Comparison of ENCODE assay signal across 21 cellular contexts in the genomic region with DNA sequence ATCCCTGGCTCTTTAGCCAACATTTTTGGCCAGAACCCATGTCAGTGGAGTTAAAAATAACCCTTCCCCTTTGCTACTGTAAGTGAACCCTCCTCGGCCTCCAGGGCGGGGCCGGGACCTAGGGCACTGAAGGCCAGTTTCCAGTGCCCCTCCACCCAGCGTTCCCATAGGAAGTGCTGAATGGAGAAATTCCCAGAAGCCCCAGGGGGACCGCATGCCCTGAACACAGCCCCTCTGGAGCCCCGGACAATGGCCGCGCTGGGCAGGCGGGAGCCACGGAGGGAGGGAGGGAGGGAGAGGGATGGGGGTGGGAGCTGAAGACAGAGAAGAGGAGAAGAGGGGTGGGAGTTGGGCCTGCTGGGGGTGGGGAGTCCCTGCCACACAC. TPM values are rescaled to one million over a fixed set of nuclear protein-coding genes. Genes with fewer than 3 reads are reported as not detected.
A peak's percentile ranks its signal among the peaks of the same experiment; 100 is the strongest.
DNase-seq lines count a peak whose midpoint lies in the region; ATAC-seq, FAIRE-seq and TF ChIP-seq lines count a peak whose summit lies in the region.
"Had no signal": no experiment of that assay in that cellular context is flagged by ENCODE, and none has a peak within 500 bp of the region (broad histone marks: within the 10 kb centered on the region; RNA-seq: fewer than 3 reads in every experiment).

No MANE protein-coding gene starts in this region.

- peak overlapping the region; percentile 96 for H3K27ac Mint-ChIP-seq in endothelial cell (ENCODE audit: unreplicated experiment)
- H3K27ac Mint-ChIP-seq: activated naive CD8-positive, alpha-beta T cell treated with anti-CD3 and anti-CD28 coated beads, Interleukin-2, amount 50 U/mL, for 24 hours had no signal

- peaks cover 30% of the 10 kb centered on the region for H3K36me3 Mint-ChIP-seq in endothelial cell (ENCODE audit: low read depth, unreplicated experiment)

- peaks cover 34% of the 10 kb centered on the region for H3K27me3 Mint-ChIP-seq in endothelial cell (ENCODE audit: unreplicated experiment)

- H3K27ac ChIP-seq in left lung: peak overlapping the region; percentile 44 to 57
- H3K27ac ChIP-seq in sigmoid colon: peak overlapping the region; percentile 61 to 76 (median 69)
- H3K27ac ChIP-seq: PC-9 had no signal

- no peak for TF ChIP-seq POLR2A in sigmoid colon (IDR thresholded peaks at IDR 0.05)
- TF ChIP-seq POLR2A in GM12891 (IDR thresholded peaks at IDR 0.05; ENCODE audit: low read depth, low read length): no peak

- H3K4me3 Mint-ChIP-seq in endothelial cell (ENCODE audit: unreplicated experiment): no peak overlapping the region
- H3K4me3 Mint-ChIP-seq: activated naive CD8-positive, alpha-beta T cell treated with anti-CD3 and anti-CD28 coated beads, Interleukin-2, amount 50 U/mL, for 24 hours; activated T-cell treated with anti-CD3 and anti-CD28 coated beads, Interleukin-2, amount 50 U/mL, for 4 hours had no signal

- H3K4me3 ChIP-seq in H7 (ENCODE audit: insufficient read depth, low read depth, low read length) (no peak overlapping the region), left lung (no peak overlapping the region), sigmoid colon (no peak overlapping the region)
- H3K4me3 ChIP-seq: PC-9 had no signal

- no peaks in the 10 kb centered on the region for H3K27me3 ChIP-seq in H7 (ENCODE audit: control insufficient read depth, insufficient read depth, low read length)
- peaks cover 0 to 98% of the 10 kb centered on the region in 2 donors for H3K27me3 ChIP-seq in left lung
- H3K27me3 ChIP-seq in sigmoid colon: peaks cover 0 to 10% (median 6%) of the 10 kb centered on the region in 3 donors

- ATAC-seq in left lung: no peak
- ATAC-seq: activated T-cell treated with anti-CD3 and anti-CD28 coated beads, Interleukin-2, amount 50 U/mL, for 4 hours had no signal

- peaks cover 51% of the 10 kb centered on the region for H3K4me1 Mint-ChIP-seq in endothelial cell (ENCODE audit: unreplicated experiment)

- DNase-seq in H7 (peak; percentile 85), endothelial cell (ENCODE audit: low spot score) (no peak), left lung (peak in 1 of 2 donors; percentile 53), sigmoid colon (no peak), GM12891 (ENCODE audit: insufficient read length, low spot score) (no peak), SIG-M5 (lab: John Stamatoyannopoulos, UW) (no peak), kidney glomerular epithelial cell (lab: John Stamatoyannopoulos, UW) (no peak)
- DNase-seq in activated naive CD4-positive, alpha-beta T cell treated with anti-CD3 and anti-CD28 coated beads, Interleukin-2, amount 50 U/mL, for 16 hours: no peak
- DNase-seq: activated CD4-positive, alpha-beta T cell treated with anti-CD3 and anti-CD28 coated beads, Interleukin-2, amount 50 U/mL, for 4 hours; activated naive CD8-positive, alpha-beta T cell treated with anti-CD3 and anti-CD28 coated beads, Interleukin-2, amount 50 U/mL, for 24 hours; activated T-cell treated with anti-CD3 and anti-CD28 coated beads, Interleukin-2, amount 50 U/mL, for 4 hours; central memory CD4-positive, alpha-beta T cell; HCEC 1CT; MM.1S; NCI-H2029; NCI-H524; PC-9; stimulated activated CD4-positive, alpha-beta T cell treated with anti-CD3 and anti-CD28 coated beads, Interleukin-2, amount 100 ng/mL, for 48 hours had no signal

- WGBS in sigmoid colon, 2 donors: 46 to 61% methylated on average over 10 of the region's 10 CpGs

- FAIRE-seq in GM12891 (lab: Jason Lieb, UNC): no peak
- FAIRE-seq: frontal cortex, G401.6, GM12892 had no signal

- H3K9me3 Mint-ChIP-seq in endothelial cell (ENCODE audit: unreplicated experiment): no peaks in the 10 kb centered on the region
- H3K9me3 Mint-ChIP-seq: activated naive CD8-positive, alpha-beta T cell treated with anti-CD3 and anti-CD28 coated beads, Interleukin-2, amount 50 U/mL, for 24 hours; activated T-cell treated with anti-CD3 and anti-CD28 coated beads, Interleukin-2, amount 50 U/mL, for 4 hours had no signal

- H3K9me3 ChIP-seq in left lung (no peaks in the 10 kb centered on the region), sigmoid colon (no peaks in the 10 kb centered on the region)

- intact Hi-C loops in left lung (cut with DNase I) (no loop called here), sigmoid colon (cut with DNase I) (no loop called here)

- TF ChIP-seq CTCF in endothelial cell (IDR thresholded peaks at IDR 0.05; ENCODE audit: unreplicated experiment): no peak
- no peak for TF ChIP-seq CTCF in left lung (IDR thresholded peaks at IDR 0.05)
- no peak for TF ChIP-seq CTCF in sigmoid colon (IDR thresholded peaks at IDR 0.05)

- no peak for TF ChIP-seq EP300 in sigmoid colon (IDR thresholded peaks at IDR 0.05)

- peaks cover 3% of the 10 kb centered on the region for H3K36me3 ChIP-seq in H7 (replicated peaks; ENCODE audit: control insufficient read depth, insufficient read depth, low read length)
- H3K36me3 ChIP-seq in left lung: peaks cover 0 to 25% of the 10 kb centered on the region in 2 donors
- peaks cover 0 to 14% (median 0%) of the 10 kb centered on the region in 4 donors for H3K36me3 ChIP-seq in sigmoid colon

- H3K4me1 ChIP-seq in left lung (peaks cover 21 to 62% of the 10 kb centered on the region in 2 donors), sigmoid colon (peaks cover 0 to 33% (median 26%) of the 10 kb centered on the region in 4 donors)

TF ChIP-seq in GM12891, 5 proteins besides CTCF, POLR2A, EP300 and RAD21:
- TF ChIP-seq POU2F2 (IDR thresholded peaks at IDR 0.05; ENCODE audit: low read depth, low read length) (no peak), TAF1 (IDR thresholded peaks at IDR 0.05; ENCODE audit: low read depth, low read length) (no peak), SPI1 (IDR thresholded peaks at IDR 0.05; ENCODE audit: low read depth, low read length) (no peak), POLR2AphosphoS5 (IDR thresholded peaks at IDR 0.05; ENCODE audit: low read depth, low read length) (no peak), PAX5 (IDR thresholded peaks at IDR 0.05; ENCODE audit: insufficient read depth, low read length, severe bottlenecking) (no peak)

RNA-seq across cellular contexts. Expression of gene PDGFB, which starts 11.1 kb away (rescaled TPM):
- total RNA-seq in H7 (2014; rRNA removed; shearing (Covaris generic)): 7.2 and 8.5 TPM in 2 replicates
- total RNA-seq in endothelial cell (ENCODE audit: unreplicated experiment) (53.4 TPM), left lung (10 to 100 TPM; 21.9 to 28.2 TPM), sigmoid colon (1 to 10 TPM; 3.1 to 9.6 (median 7.4) TPM)
- 1 to 10 TPM; 1.4 to 5.5 (median 2.4) TPM for polyA plus RNA-seq in sigmoid colon
- polyA plus RNA-seq in GM12891 (2012; ENCODE audit: low read depth, missing spikeins): 1.1 TPM
